In genomic region chr13:111629016-111629415, GRCh38 we compare ENCODE assay signal across 19 cellular contexts.
DNase-seq lines count a peak whose midpoint lies in the region; ATAC-seq, FAIRE-seq and TF ChIP-seq lines count a peak whose summit lies in the region.
"Had no signal": no experiment of that assay in that cellular context is flagged by ENCODE, and none has a peak within 500 bp of the region (broad histone marks: within the 10 kb centered on the region; RNA-seq: fewer than 3 reads in every experiment).

No MANE protein-coding gene starts in this region.

- H3K4me1 ChIP-seq in right atrium auricular region: peaks cover 0 to 18% of the 10 kb centered on the region in 2 donors
- H3K4me1 ChIP-seq in left ventricle myocardium inferior: peaks cover 9% of the 10 kb centered on the region
- H3K4me1 ChIP-seq in H1 (replicated peaks in 1 of 4; ENCODE audit: control insufficient read depth in 3 of 4, insufficient read depth in 4 of 4, low read length in 3 of 4): peaks cover 0 to 12% (median 6%) of the 10 kb centered on the region in 4 experiments; a peak in 5 of 7 replicates
- H3K4me1 ChIP-seq in neuronal stem cell (ENCODE audit: control insufficient read depth in 2 of 2, insufficient read depth in 1 of 2, low read depth in 1 of 2, low read length in 2 of 2): peaks cover 10 to 12% of the 10 kb centered on the region in 2 donors
- H3K4me1 ChIP-seq: Caco-2 had no signal

- H3K27ac ChIP-seq in right atrium auricular region: no peak overlapping the region
- no peak overlapping the region for H3K27ac ChIP-seq in left ventricle myocardium inferior (replicated peaks)
- H3K27ac ChIP-seq in H1 (ENCODE audit: low read depth, low read length): no peak overlapping the region
- H3K27ac ChIP-seq in neuronal stem cell (replicated peaks; ENCODE audit: low read length): no peak overlapping the region
- H3K27ac ChIP-seq: BLaER1 treated with 17β-estradiol and CSF1 and Interleukin-3, amounts not matched to agents 10 nM and 100 nM had no signal

- no peak overlapping the region for H3K4me3 ChIP-seq in right atrium auricular region
- no peak overlapping the region for H3K4me3 ChIP-seq in left ventricle myocardium inferior
- H3K4me3 ChIP-seq in H1 (ENCODE audit: extremely low read depth in 1 of 4, insufficient read depth in 2 of 4, low read depth in 3 of 4, low read length in 4 of 4): no peak overlapping the region
- H3K4me3 ChIP-seq in neuronal stem cell (ENCODE audit: low read length in 2 of 2): no peak overlapping the region
- H3K4me3 ChIP-seq: BLaER1 treated with 17β-estradiol and CSF1 and Interleukin-3, amounts not matched to agents 10 nM and 100 nM had no signal

- POLR2A ChIA-PET in H1 (lab: Charles Lee; ENCODE audit: partially characterized antibody): no interaction called here

- H3K4ac ChIP-seq in H1 (replicated peaks; ENCODE audit: insufficient read length, low read depth, low read length): no peak overlapping the region
- H3K4ac ChIP-seq in neuronal stem cell (ENCODE audit: low read length): no peak overlapping the region

- no peak overlapping the region for H2AK5ac ChIP-seq in H1 (ENCODE audit: low read depth, low read length)
- H2AK5ac ChIP-seq in neuronal stem cell (ENCODE audit: low read depth, low read length): peak overlapping the region; percentile 69

- H4K91ac ChIP-seq in H1 (replicated peaks; ENCODE audit: insufficient read length, low read length) (no peak overlapping the region), neuronal stem cell (ENCODE audit: low read depth, low read length, poor library complexity) (no peak overlapping the region)

- H4K5ac ChIP-seq in H1 (ENCODE audit: insufficient read length, low read depth, low read length): no peak overlapping the region

- H3K18ac ChIP-seq in H1 (ENCODE audit: extremely low read depth, low read length) (no peak overlapping the region), neuronal stem cell (ENCODE audit: low read length) (peak overlapping the region; percentile 46)

- WGBS in H1 (ENCODE audit: extremely low coverage in 1 of 2, insufficient coverage in 1 of 2, insufficient read length in 1 of 2, insufficient replicate concordance in 2 of 2, low coverage in 1 of 2, low lambda C conversion rate in 2 of 2, missing lambda C conversion rate in 1 of 2), 2 experiments: 90% methylated on average over 11 of the region's 11 CpGs; no CpG with 5 or more reads in 1 of the 2 experiments
- no CpG with 5 or more reads among the region's 11 CpGs for WGBS in neuronal stem cell (ENCODE audit: extremely low coverage in 2 of 2, insufficient read length in 2 of 2, insufficient replicate concordance in 1 of 2), 2 donors

- H3K4me2 ChIP-seq in H1 (ENCODE audit: insufficient read depth in 1 of 2, low read depth in 2 of 2, low read length in 2 of 2) (no peak overlapping the region), neuronal stem cell (ENCODE audit: insufficient read depth, low read length, poor library complexity, severe bottlenecking) (no peak overlapping the region)
- H3K4me2 ChIP-seq: BLaER1 treated with 17β-estradiol and CSF1 and Interleukin-3, amounts not matched to agents 10 nM and 100 nM had no signal

- CTCF ChIA-PET in H1 (lab: Charles Lee; ENCODE audit: partially characterized antibody): interaction anchor here (1.3 to 2.5 kb wide), 3 partner anchors 14 to 123 kb away, joined by 3 to 8 read pairs (median 6); no protein-coding TSS in a partner anchor

- ATAC-seq in HG02973 (IDR thresholded peaks at IDR 0.05; ENCODE audit: unreplicated experiment): no peak
- ATAC-seq in HG03025 (IDR thresholded peaks at IDR 0.05; ENCODE audit: low FRiP score, unreplicated experiment): no peak

- no peak overlapping the region for H3K4me3 Mint-ChIP-seq in CD14-positive monocyte
- H3K4me3 Mint-ChIP-seq: B cell; CD4-positive, CD25-positive, alpha-beta regulatory T cell; CD8-positive, alpha-beta memory T cell had no signal

- H3K79me1 ChIP-seq in H1 (ENCODE audit: low read depth, low read length) (no peaks in the 10 kb centered on the region), neuronal stem cell (ENCODE audit: low read depth, low read length) (no peaks in the 10 kb centered on the region)

- H3K23ac ChIP-seq in H1 (ENCODE audit: insufficient read length) (no peak overlapping the region), neuronal stem cell (ENCODE audit: low read depth, low read length, poor library complexity) (no peak overlapping the region)

- H3K14ac ChIP-seq in H1 (ENCODE audit: insufficient read length) (no peak overlapping the region), neuronal stem cell (ENCODE audit: low read length) (no peak overlapping the region)

- intact Hi-C loops in left ventricle myocardium inferior (cut with micrococcal nuclease): no loop called here
- intact Hi-C loops in CD14-positive monocyte (cut with micrococcal nuclease): no loop called here

- no peak overlapping the region for H3K56ac ChIP-seq in H1 (replicated peaks; ENCODE audit: insufficient read length, low read depth, low read length)

- H3K23me2 ChIP-seq in H1 (ENCODE audit: low read depth, low read length): no peaks in the 10 kb centered on the region

- no peak overlapping the region for H2BK15ac ChIP-seq in H1 (ENCODE audit: low read length)
- peak overlapping the region; percentile 5 for H2BK15ac ChIP-seq in neuronal stem cell (ENCODE audit: low read length)

- H3K79me2 ChIP-seq in H1 (ENCODE audit: control insufficient read depth in 1 of 2, insufficient read depth in 2 of 2, low read length in 2 of 2): no peaks in the 10 kb centered on the region

- H3K36me3 Mint-ChIP-seq in CD14-positive monocyte: no peaks in the 10 kb centered on the region
- H3K36me3 Mint-ChIP-seq: CD4-positive, CD25-positive, alpha-beta regulatory T cell; CD8-positive, alpha-beta memory T cell had no signal

- no peaks in the 10 kb centered on the region for H3K36me3 ChIP-seq in right atrium auricular region
- no peaks in the 10 kb centered on the region for H3K36me3 ChIP-seq in left ventricle myocardium inferior
- H3K36me3 ChIP-seq in H1 (ENCODE audit: control insufficient read depth in 2 of 4, insufficient read depth in 4 of 4, low read length in 3 of 4): no peaks in the 10 kb centered on the region
- H3K36me3 ChIP-seq in neuronal stem cell (replicated peaks in 1 of 2; ENCODE audit: control insufficient read depth in 2 of 2, insufficient read depth in 2 of 2, low read length in 2 of 2): no peaks in the 10 kb centered on the region
- H3K36me3 ChIP-seq: BLaER1 treated with 17β-estradiol and CSF1 and Interleukin-3, amounts not matched to agents 10 nM and 100 nM had no signal

- H2AFZ ChIP-seq in H1 (ENCODE audit: low read length) (no peak overlapping the region), neuronal stem cell (ENCODE audit: low read length) (no peak overlapping the region)

- H3K27me3 Mint-ChIP-seq in CD14-positive monocyte (ENCODE audit: low read depth in 3 of 3): peaks cover 0 to 1% (median 0%) of the 10 kb centered on the region in 3 donors
- H3K27me3 Mint-ChIP-seq: B cell; CD4-positive, CD25-positive, alpha-beta regulatory T cell had no signal

- peak overlapping the region; percentile 71; the same call in 1 of the 2 replicates for H2BK12ac ChIP-seq in H1 (ENCODE audit: low read depth, low read length)
- peak overlapping the region; percentile 14 for H2BK12ac ChIP-seq in neuronal stem cell (ENCODE audit: low read length)

- no peak for TF ChIP-seq RAD21 in H1 (IDR thresholded peaks at IDR 0.05 in 1 of 2, conservative IDR thresholded peaks at IDR 0.05 in 1 of 2; ENCODE audit: low read depth in 2 of 2, low read length in 2 of 2)

- no peak for TF ChIP-seq POLR2A in H1 (IDR thresholded peaks at IDR 0.05; ENCODE audit: control extremely low read depth in 1 of 2, low read depth in 2 of 2, low read length in 2 of 2)

- no peak overlapping the region for H2BK20ac ChIP-seq in H1 (ENCODE audit: low read length)

- DNase-seq in right atrium auricular region (ENCODE audit: low spot score): peak; percentile 32
- no peak for DNase-seq in left ventricle myocardium inferior
- DNase-seq in H1 (ENCODE audit: low read depth in 1 of 2, low spot score in 2 of 2): peak in 1 of 2 experiments; percentile 27
- DNase-seq in neuronal stem cell (ENCODE audit: low spot score): no peak
- DNase-seq in activated CD4-positive, alpha-beta T cell treated with anti-CD3 and anti-CD28 coated beads for 4 hours: no peak
- DNase-seq in CD14-positive monocyte (ENCODE audit: low spot score): no peak
- DNase-seq: 8988T; Caco-2; CD4-positive, CD25-positive, alpha-beta regulatory T cell; CD8-positive, alpha-beta memory T cell; HCEC 1CT had no signal

- no peak for TF ChIP-seq EP300 in H1 (IDR thresholded peaks at IDR 0.05; ENCODE audit: borderline replicate concordance in 1 of 2, low read depth in 2 of 2, low read length in 2 of 2)

- no peak for TF ChIP-seq CTCF in right atrium auricular region (IDR thresholded peaks at IDR 0.05)
- TF ChIP-seq CTCF in left ventricle myocardium inferior (IDR thresholded peaks at IDR 0.05; ENCODE audit: borderline replicate concordance): no peak
- no peak for TF ChIP-seq CTCF in H1 (IDR thresholded peaks at IDR 0.05; ENCODE audit: control extremely low read depth in 1 of 3, insufficient read depth in 1 of 3, low read depth in 1 of 3, low read length in 3 of 3)
- TF ChIP-seq CTCF in CD14-positive monocyte (IDR thresholded peaks at IDR 0.05): no peak

- no peak overlapping the region for H2BK120ac ChIP-seq in H1 (replicated peaks; ENCODE audit: low read depth, low read length)
- no peak overlapping the region for H2BK120ac ChIP-seq in neuronal stem cell (ENCODE audit: low read depth, low read length)

- no peak overlapping the region for H3K9ac ChIP-seq in H1 (replicated peaks in 1 of 4; ENCODE audit: extremely low read depth in 1 of 4, low read depth in 3 of 4, low read length in 3 of 4)
- H3K9ac ChIP-seq in neuronal stem cell (ENCODE audit: low read depth, low read length, poor library complexity): no peak overlapping the region
- H3K9ac ChIP-seq: BLaER1 treated with 17β-estradiol and CSF1 and Interleukin-3, amounts not matched to agents 10 nM and 100 nM had no signal

- H3K9me3 ChIP-seq in right atrium auricular region (no peaks in the 10 kb centered on the region), left ventricle myocardium inferior (replicated peaks) (no peaks in the 10 kb centered on the region), H1 (ENCODE audit: insufficient read depth in 2 of 2, low read depth in 1 of 2, low read length in 1 of 2) (no peaks in the 10 kb centered on the region), neuronal stem cell (replicated peaks in 1 of 2; ENCODE audit: control insufficient read depth in 2 of 2, insufficient read depth in 1 of 2, low read depth in 1 of 2, low read length in 2 of 2) (no peaks in the 10 kb centered on the region)
- H3K9me3 ChIP-seq: BLaER1 treated with 17β-estradiol and CSF1 and Interleukin-3, amounts not matched to agents 10 nM and 100 nM; Caco-2 had no signal

- H3K27me3 ChIP-seq in right atrium auricular region (no peaks in the 10 kb centered on the region), left ventricle myocardium inferior (ENCODE audit: low read depth) (peaks cover 31% of the 10 kb centered on the region), H1 (replicated peaks in 1 of 4; ENCODE audit: control insufficient read depth in 3 of 4, extremely low read depth in 1 of 4, insufficient read depth in 3 of 4, low read length in 3 of 4) (no peaks in the 10 kb centered on the region; a peak in 1 of 7 replicates), neuronal stem cell (ENCODE audit: control insufficient read depth in 3 of 3, insufficient read depth in 3 of 3, low read depth in 1 of 3, low read length in 3 of 3) (no peaks in the 10 kb centered on the region)

- no peaks in the 10 kb centered on the region for H3K4me1 Mint-ChIP-seq in CD14-positive monocyte
- H3K4me1 Mint-ChIP-seq: B cell; CD4-positive, CD25-positive, alpha-beta regulatory T cell; CD8-positive, alpha-beta memory T cell had no signal

- FAIRE-seq in H1 (lab: Jason Lieb, UNC): no peak
- FAIRE-seq: D721Med, G401.6, GM12891, GM19239 had no signal

- peaks cover 0 to 8% (median 0%) of the 10 kb centered on the region in 7 donors for H3K9me3 Mint-ChIP-seq in CD14-positive monocyte

- no peak overlapping the region for H3K27ac Mint-ChIP-seq in CD14-positive monocyte
- H3K27ac Mint-ChIP-seq: B cell; CD4-positive, CD25-positive, alpha-beta regulatory T cell; CD8-positive, alpha-beta memory T cell had no signal

- H2BK5ac ChIP-seq in H1 (ENCODE audit: low read depth, low read length) (no peak overlapping the region), neuronal stem cell (ENCODE audit: low read length) (no peak overlapping the region)

- 0 out of 2 replicates have a peak overlapping the region, but pooled peaks have one; percentile 46 for H4K8ac ChIP-seq in H1 (ENCODE audit: extremely low read depth, insufficient read depth, low read length)
- no peak overlapping the region for H4K8ac ChIP-seq in neuronal stem cell (ENCODE audit: low read depth, low read length)

- H4K20me1 ChIP-seq in H1 (replicated peaks in 1 of 2; ENCODE audit: control insufficient read depth in 1 of 2, insufficient read depth in 2 of 2, low read length in 2 of 2): no peaks in the 10 kb centered on the region
- H4K20me1 ChIP-seq: BLaER1 treated with 17β-estradiol and CSF1 and Interleukin-3, amounts not matched to agents 10 nM and 100 nM had no signal
